Comparison of ENCODE assay signal across 8 cellular contexts in the genomic region with DNA sequence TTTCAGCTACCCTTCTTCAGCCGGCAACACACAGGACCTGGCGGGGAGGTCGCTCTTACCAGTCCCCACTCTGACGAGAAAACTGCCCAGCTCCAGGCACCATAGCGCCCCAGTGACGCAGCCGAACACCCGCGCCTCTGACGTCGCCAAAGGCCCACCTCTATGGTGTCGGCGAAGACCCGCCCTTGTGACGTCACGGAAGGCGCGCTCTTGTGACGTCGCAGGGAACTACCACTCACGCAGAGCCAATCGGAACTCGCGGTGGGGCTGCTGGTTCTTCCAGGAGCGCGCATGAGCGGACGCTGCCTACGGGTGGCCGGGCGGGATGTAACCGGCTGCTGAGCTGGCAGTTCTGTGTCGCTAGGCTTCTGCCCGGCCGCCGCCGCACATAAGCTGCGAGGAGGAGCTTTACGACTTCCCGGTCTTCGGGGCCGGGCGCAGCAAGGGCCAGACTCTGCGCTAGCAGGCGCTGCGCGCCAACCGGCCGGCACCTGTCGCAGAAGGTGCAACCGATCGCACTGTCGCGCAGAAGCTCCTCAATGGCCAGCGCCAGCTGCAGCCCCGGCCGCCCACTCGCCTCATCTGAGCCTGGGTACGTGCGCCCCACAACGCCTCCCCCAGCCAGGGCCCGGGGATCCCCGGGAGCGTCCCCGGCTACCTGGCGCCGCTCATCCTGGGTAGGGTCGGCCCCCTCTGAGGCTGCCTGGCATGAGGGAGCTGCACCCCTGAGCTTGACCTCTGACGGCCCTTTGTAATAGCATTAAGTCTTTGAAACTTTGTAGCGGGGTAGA.
DNase-seq lines count a peak whose midpoint lies in the region; ATAC-seq and TF ChIP-seq lines count a peak whose summit lies in the region.
"Not testable (repeated sequence)": the region's sequence is repeated elsewhere in the genome, so short reads cannot be mapped to it uniquely, and the experiment has no call there.

No MANE protein-coding gene starts in this region.

- CTCF ChIA-PET in BJ (lab: Yijun Ruan, JAX), result not testable (repeated sequence)

- ATAC-seq in GM19324 (IDR thresholded peaks at IDR 0.05; ENCODE audit: low FRiP score, unreplicated experiment) (peak; percentile 100), HG03460 (IDR thresholded peaks at IDR 0.05; ENCODE audit: unreplicated experiment) (peak; percentile 100)

- peak; percentile 87 for DNase-seq in BJ (ENCODE audit: low read depth)
- peak; percentile 77 for DNase-seq in NCI-H524 treated with DMSO at 0.1 percent for 48 hours (lab: John Stamatoyannopoulos, UW)
- peak; percentile 100 for DNase-seq in activated CD4-positive, alpha-beta T cell treated with anti-CD3 and anti-CD28 coated beads for 48 hours
- DNase-seq in cortex of kidney (lab: John Stamatoyannopoulos, UW), result peak; percentile 38
- peak; percentile 100 for DNase-seq in left kidney (ENCODE audit: low read depth, low spot score)
- peak; percentile 100 for DNase-seq in stimulated activated CD4-positive, alpha-beta T cell treated with anti-CD3 and anti-CD28 coated beads, Interleukin-1b, Interleukin-23, amount 100 ng/mL, for 48 hours

- POLR2A ChIA-PET in BJ (lab: Charles Lee), result not testable (repeated sequence)

- H3K36me3 ChIP-seq in BJ (ENCODE audit: control insufficient read depth, insufficient read depth, low read length), result not testable (repeated sequence)

- not testable (repeated sequence) for H3K27me3 ChIP-seq in BJ (ENCODE audit: control insufficient read depth, insufficient read depth, low read length)

- not testable (repeated sequence) for TF ChIP-seq CTCF in BJ (IDR thresholded peaks at IDR 0.05; ENCODE audit: insufficient read depth, low read depth, low read length)

- peak overlapping the region; percentile 60 for H3K4me3 ChIP-seq in BJ (ENCODE audit: low read depth, low read length)

Comparison
In these comparisons a context has a peak if more than half of its experiments do, and no peak if none do; other contexts are left out.
1. Peak in every context shown above with its lines: DNase-seq, ATAC-seq and H3K4me3 ChIP-seq.
2. DNase-seq: peak in every context shown above with its lines; median percentile 100 in activated CD4-positive, alpha-beta T cell treated with anti-CD3 and anti-CD28 coated beads for 48 hours; 100 in left kidney; 100 in stimulated activated CD4-positive, alpha-beta T cell treated with anti-CD3 and anti-CD28 coated beads, Interleukin-1b, Interleukin-23, amount 100 ng/mL, for 48 hours; 87 in BJ; 77 in NCI-H524 treated with DMSO at 0.1 percent for 48 hours; 38 in cortex of kidney.